In genomic region chr2:172428841-172429173, GRCh38 we compare ENCODE assay signal across 8 cellular contexts. TPM values are rescaled to one million over a fixed set of nuclear protein-coding genes. Genes with fewer than 3 reads are reported as not detected.
A peak's percentile ranks its signal among the peaks of the same experiment; 100 is the strongest.
DNase-seq lines count a peak whose midpoint lies in the region; ATAC-seq and TF ChIP-seq lines count a peak whose summit lies in the region.

No MANE protein-coding gene starts in this region.

- no peak for TF ChIP-seq POLR2A in stomach (IDR thresholded peaks at IDR 0.05)

- H3K27me3 ChIP-seq in left lung (peaks cover 0 to 44% of the 10 kb centered on the region in 2 donors), stomach (peaks cover 0 to 25% (median 8%) of the 10 kb centered on the region in 3 donors)

- WGBS in stomach, 5 donors: 10 to 27% (median 14%) methylated on average over 9 of the region's 9 CpGs

- H3K4me3 ChIP-seq in astrocyte of the cerebellum (ENCODE audit: low read depth, low read length): peak overlapping the region; percentile 63
- H3K4me3 ChIP-seq in left lung: peak overlapping the region; percentile 64 to 75
- peak overlapping the region; percentile 55 to 76 (median 66) for H3K4me3 ChIP-seq in stomach

- H3K27me3 Mint-ChIP-seq in T-helper 2 cell treated with Interferon-gamma antibody and Interleukin-4, amounts not matched to agents 5 μg/mL and 100 μg/mL, for 36 hours (ENCODE audit: low read depth): peaks cover 85% of the 10 kb centered on the region

- TF ChIP-seq CTCF in astrocyte of the cerebellum (IDR thresholded peaks at IDR 0.05; ENCODE audit: low read depth, low read length, missing control alignments): no peak
- no peak for TF ChIP-seq CTCF in left lung (IDR thresholded peaks at IDR 0.05)
- TF ChIP-seq CTCF in stomach (IDR thresholded peaks at IDR 0.05): no peak

- H3K4me1 ChIP-seq in left lung (peaks cover 5 to 48% of the 10 kb centered on the region in 2 donors), stomach (peaks cover 21 to 62% (median 42%) of the 10 kb centered on the region in 4 donors)

- ATAC-seq in left lung (no peak), GM21786 (IDR thresholded peaks at IDR 0.05; ENCODE audit: unreplicated experiment) (no peak)

- H3K27ac Mint-ChIP-seq in T-helper 2 cell treated with Interferon-gamma antibody and Interleukin-4, amounts not matched to agents 5 μg/mL and 100 μg/mL, for 36 hours: peak overlapping the region; percentile 3

- peaks cover 19% of the 10 kb centered on the region for H3K4me1 Mint-ChIP-seq in T-helper 2 cell treated with Interferon-gamma antibody and Interleukin-4, amounts not matched to agents 5 μg/mL and 100 μg/mL, for 36 hours (ENCODE audit: low read depth)

- POLR2A ChIA-PET in HEK293T (lab: Yijun Ruan, JAX): interaction anchor here (3.5 kb wide), 1 partner anchor 13 kb away, joined by 17 read pairs; no protein-coding TSS in a partner anchor

- H3K4me3 Mint-ChIP-seq in T-helper 2 cell treated with Interferon-gamma antibody and Interleukin-4, amounts not matched to agents 5 μg/mL and 100 μg/mL, for 36 hours: peak overlapping the region; percentile 70

- no peaks in the 10 kb centered on the region for H3K9me3 ChIP-seq in left lung
- no peaks in the 10 kb centered on the region for H3K9me3 ChIP-seq in stomach

- CTCF ChIA-PET in HEK293T (lab: Yijun Ruan, JAX): interaction anchor here (0.6 to 1.2 kb wide), 2 partner anchors 20 to 38 kb away, joined by 3 read pairs; no protein-coding TSS in a partner anchor

- TF ChIP-seq EP300 in stomach (IDR thresholded peaks at IDR 0.05): no peak

- no peaks in the 10 kb centered on the region for H3K36me3 ChIP-seq in left lung
- no peaks in the 10 kb centered on the region for H3K36me3 ChIP-seq in stomach

- intact Hi-C loops in left lung (cut with DNase I): no loop called here
- intact Hi-C loops in stomach (cut with DNase I; ENCODE audit: low total_unique reads): no loop called here

- no peak for DNase-seq in T-helper 2 cell treated with Interferon-gamma antibody and Interleukin-4, amounts not matched to agents 5 μg/mL and 100 μg/mL, for 36 hours (ENCODE audit: low spot score)
- DNase-seq in T-helper 2 cell (no peak), astrocyte of the cerebellum (ENCODE audit: low read depth) (no peak), left lung (no peak), stomach (no peak), HEK293T (ENCODE audit: extremely low spot score) (no peak), foreskin melanocyte (no peak)

- H3K27ac ChIP-seq in left lung (peak overlapping the region; percentile 79 to 86), stomach (peak overlapping the region; percentile 91 to 97 (median 96))

- in situ Hi-C loops in astrocyte of the cerebellum (cut with HindIII; ENCODE audit: low sequenced_read_pairs): no loop called here

- no peaks in the 10 kb centered on the region for H3K9me3 Mint-ChIP-seq in T-helper 2 cell treated with Interferon-gamma antibody and Interleukin-4, amounts not matched to agents 5 μg/mL and 100 μg/mL, for 36 hours

- H3K36me3 Mint-ChIP-seq in T-helper 2 cell treated with Interferon-gamma antibody and Interleukin-4, amounts not matched to agents 5 μg/mL and 100 μg/mL, for 36 hours (ENCODE audit: low read depth): no peaks in the 10 kb centered on the region

TF ChIP-seq in HEK293T, 16 proteins besides CTCF, POLR2A, EP300 and RAD21:
- no peak for TF ChIP-seq ZNF384 (IDR thresholded peaks at IDR 0.05)
- TF ChIP-seq SUZ12 (IDR thresholded peaks at IDR 0.05): no peak
- TF ChIP-seq TARDBP (IDR thresholded peaks at IDR 0.05): no peak
- TF ChIP-seq NFRKB (IDR thresholded peaks at IDR 0.05): no peak
- TF ChIP-seq CTBP1 (IDR thresholded peaks at IDR 0.05; ENCODE audit: borderline replicate concordance): no peak
- TF ChIP-seq FOXK2 (IDR thresholded peaks at IDR 0.05): no peak
- TF ChIP-seq BHLHE40 (IDR thresholded peaks at IDR 0.05; ENCODE audit: borderline replicate concordance): no peak
- no peak for TF ChIP-seq PKNOX1 (IDR thresholded peaks at IDR 0.05)
- TF ChIP-seq HDGF (IDR thresholded peaks at IDR 0.05; ENCODE audit: borderline replicate concordance): no peak
TF ChIP-seq in HEK293T: peak in this region for 0.

RNA-seq across cellular contexts. Expression of gene ITGA6, which starts 1.4 kb away (rescaled TPM):
- total RNA-seq in left lung: 10 to 100 TPM; 43.1 to 67.5 TPM
- 100 to 1,000 TPM in 3 of 5 donors, 10 to 100 TPM in 2; 20.4 to 391 (median 212) TPM for total RNA-seq in stomach
- 10 to 100 TPM; 10.7 to 19.5 (median 18.4) TPM for polyA plus RNA-seq in stomach
